Comparison of ENCODE assay signal across 24 cellular contexts in the genomic region with DNA sequence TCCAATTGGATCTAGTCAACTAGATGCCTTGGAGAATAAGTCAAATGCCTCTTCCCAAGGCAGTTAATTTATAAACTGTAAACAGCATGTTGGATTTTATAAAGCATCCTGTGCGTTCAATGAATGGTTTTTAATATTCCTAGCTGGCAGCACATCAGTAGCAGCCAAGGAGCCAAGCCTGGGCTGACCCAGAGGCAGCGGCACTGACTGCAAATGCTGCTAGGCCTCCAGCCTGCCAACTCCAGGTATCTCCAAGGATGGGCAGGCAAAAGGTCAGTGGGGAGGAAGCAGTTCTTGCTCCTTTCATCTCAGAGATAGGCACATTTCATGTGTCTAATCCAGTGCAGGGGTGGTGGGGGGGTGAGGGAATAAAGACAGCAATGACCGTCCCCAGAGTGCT. TPM values are rescaled to one million over a fixed set of nuclear protein-coding genes. Genes with fewer than 3 reads are reported as not detected.
DNase-seq lines count a peak whose midpoint lies in the region; TF ChIP-seq lines count a peak whose summit lies in the region.
"Had no signal": no experiment of that assay in that cellular context is flagged by ENCODE, and none has a peak within 500 bp of the region (broad histone marks: within the 10 kb centered on the region; RNA-seq: fewer than 3 reads in every experiment).

No MANE protein-coding gene starts in this region.

- H3K36me3 ChIP-seq in uterus = no peaks in the 10 kb centered on the region
- H3K36me3 ChIP-seq: BLaER1 treated with 17β-estradiol and CSF1 and Interleukin-3, amounts not matched to agents 10 nM and 100 nM had no signal

- no peak overlapping the region for H3K4me3 Mint-ChIP-seq in chondrocyte (ENCODE audit: unreplicated experiment)
- H3K4me3 Mint-ChIP-seq: B cell; CD4-positive, alpha-beta T cell; CD8-positive, alpha-beta T cell had no signal

- H3K9me3 Mint-ChIP-seq in chondrocyte (ENCODE audit: low read depth) = peaks cover 8% of the 10 kb centered on the region
- H3K9me3 Mint-ChIP-seq: CD4-positive, alpha-beta T cell had no signal

- TF ChIP-seq CTCF in uterus (IDR thresholded peaks at IDR 0.05) (no peak), chondrocyte (IDR thresholded peaks at IDR 0.05) (no peak)

- H3K36me3 Mint-ChIP-seq in chondrocyte (ENCODE audit: low read depth) = no peaks in the 10 kb centered on the region
- H3K36me3 Mint-ChIP-seq: CD8-positive, alpha-beta T cell had no signal

- intact Hi-C loops in uterus (cut with DNase I; ENCODE audit: low total_unique reads) = no loop called here

- peak overlapping the region; percentile 24; the same call in 1 of the 2 replicates for H3K4me3 ChIP-seq in iPS-18c (ENCODE audit: insufficient read depth, low read depth, low read length)
- H3K4me3 ChIP-seq in uterus = no peak overlapping the region
- H3K4me3 ChIP-seq: A549; BLaER1 treated with 17β-estradiol and CSF1 and Interleukin-3, amounts not matched to agents 10 nM and 100 nM had no signal

- in situ Hi-C loops in G401 (cut with HindIII; ENCODE audit: low sequenced_read_pairs) = no loop called here

- no peak overlapping the region for H3K27ac Mint-ChIP-seq in chondrocyte (ENCODE audit: unreplicated experiment)
- H3K27ac Mint-ChIP-seq: B cell; CD4-positive, alpha-beta T cell; CD8-positive, alpha-beta T cell had no signal

- peaks cover 5% of the 10 kb centered on the region for H3K9me3 ChIP-seq in iPS-18c (ENCODE audit: control insufficient read depth, insufficient read depth, low read length)
- no peaks in the 10 kb centered on the region for H3K9me3 ChIP-seq in uterus

- no peaks in the 10 kb centered on the region for H3K27me3 ChIP-seq in uterus

- H3K4me1 Mint-ChIP-seq in chondrocyte (ENCODE audit: low read depth) = no peaks in the 10 kb centered on the region
- H3K4me1 Mint-ChIP-seq: B cell had no signal

- DNase-seq in G401 (ENCODE audit: low spot score) (peak; percentile 61), cerebellar cortex (ENCODE audit: low spot score) (peak; percentile 45), uterus (no peak), H4 (ENCODE audit: low spot score) (no peak), OCI-M2 (lab: John Stamatoyannopoulos, UW; ENCODE audit: unreplicated experiment) (no peak), chondrocyte (ENCODE audit: low spot score) (no peak)
- DNase-seq: AML-193; CD4-positive, alpha-beta T cell; CD8-positive, alpha-beta T cell; COR-L47; DMS 273 treated with DMSO at 0.1 percent for 48 hours; DMS153; DMS53; DMS79; DND-41; EL; GF-D8 had no signal

- peak overlapping the region; percentile 14 to 26 for H3K27ac ChIP-seq in uterus
- H3K27ac ChIP-seq: 22Rv1; A549; BLaER1 treated with 17β-estradiol and CSF1 and Interleukin-3, amounts not matched to agents 10 nM and 100 nM; C4-2B had no signal

- no peaks in the 10 kb centered on the region for H3K4me1 ChIP-seq in uterus
- H3K4me1 ChIP-seq: A549 had no signal

- TF ChIP-seq POLR2A in uterus (IDR thresholded peaks at IDR 0.05) = no peak

- no peaks in the 10 kb centered on the region for H3K27me3 Mint-ChIP-seq in chondrocyte (ENCODE audit: low read depth)
- H3K27me3 Mint-ChIP-seq: B cell had no signal

RNA-seq across cellular contexts. Expression of gene NDP, which starts 9.5 kb away (rescaled TPM):
- total RNA-seq in G401 (2014; rRNA removed; shearing (Covaris generic)) = not detected in 2 replicates
- total RNA-seq in uterus (10 to 100 TPM in 1 of 4 donors, 1 to 10 TPM in 3; 4.4 to 25.2 (median 6.9) TPM), chondrocyte (1.5 to 1.7 TPM in 2 of 3 replicates, not detected in the other)
- total RNA-seq in H4 (2014; rRNA removed; shearing (Covaris generic)) = 0.39 TPM in 1 of 2 replicates, not detected in the other
- total RNA-seq: A172; B cell; CD4-positive, alpha-beta T cell; CD8-positive, alpha-beta T cell had no signal

Comparison
In these comparisons a context has a peak if more than half of its experiments do, and no peak if none do; other contexts are left out.
1. DNase-seq: peak in G401 (single experiment) and cerebellar cortex (single experiment); none in uterus (0 of 2), H4 (single experiment), OCI-M2 (single experiment) and chondrocyte (single experiment).